ENCODE assay signal across 19 cellular contexts in the genomic region with DNA sequence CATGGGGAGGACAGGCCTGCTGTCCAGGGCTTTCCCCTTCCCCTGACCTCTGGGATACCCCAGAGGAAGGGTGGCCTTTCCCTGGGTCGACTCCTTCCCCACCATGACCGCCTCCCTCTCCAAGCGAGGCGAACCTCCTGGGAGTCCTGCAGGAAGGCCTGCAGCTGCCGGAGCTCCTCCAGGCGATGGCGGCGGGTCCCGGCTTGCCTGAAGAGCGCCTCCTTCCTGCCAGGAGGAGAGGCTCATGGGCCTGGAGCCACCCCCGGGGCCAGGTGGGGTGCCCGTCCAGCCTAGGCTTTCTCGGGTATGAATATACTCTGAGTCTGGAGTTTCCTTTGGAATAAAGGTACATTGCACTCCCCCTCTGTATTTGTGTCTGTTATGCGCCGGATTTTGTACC.
"Had no signal": no experiment of that assay in that cellular context is flagged by ENCODE, and none has a peak within 500 bp of the region (broad histone marks: within the 10 kb centered on the region; RNA-seq: fewer than 3 reads in every experiment).

No MANE protein-coding gene starts in this region.

- FAIRE-seq: colon, frontal cortex had no signal

- H3K4me1 Mint-ChIP-seq: naive B cell had no signal

- H3K27ac Mint-ChIP-seq: dendritic cell treated with granulocyte-macrophage colony-stimulating factor and Interleukin-4, amounts not matched to agents 40 ng/mL and 50 ng/mL, for 4 days; naive B cell; nephron had no signal

- H3K4me3 Mint-ChIP-seq: dendritic cell treated with granulocyte-macrophage colony-stimulating factor and Interleukin-4, amounts not matched to agents 40 ng/mL and 50 ng/mL, for 4 days; effector memory CD8-positive, alpha-beta T cell; naive B cell; nephron had no signal

- H3K27ac ChIP-seq: heart left ventricle, sigmoid colon, skin epidermis, suprapubic skin, thyroid gland, upper lobe of left lung, uterus had no signal

- H3K9me3 Mint-ChIP-seq: dendritic cell treated with granulocyte-macrophage colony-stimulating factor and Interleukin-4, amounts not matched to agents 40 ng/mL and 50 ng/mL, for 4 days; effector memory CD8-positive, alpha-beta T cell; naive B cell; nephron had no signal

- ATAC-seq: effector memory CD8-positive, alpha-beta T cell; heart left ventricle; stimulated activated naive CD8-positive, alpha-beta T cell treated with anti-CD3 and anti-CD28 coated beads, Interleukin-15, Interleukin-2, amounts not matched to agents 100 U/mL and 50 U/mL, for 24 hours had no signal

- H3K36me3 Mint-ChIP-seq: naive B cell had no signal

- H3K9me3 ChIP-seq: heart left ventricle, sigmoid colon, suprapubic skin, thyroid gland, upper lobe of left lung, uterus had no signal

- H3K27me3 Mint-ChIP-seq: effector memory CD8-positive, alpha-beta T cell; naive B cell had no signal

- H3K27me3 ChIP-seq: suprapubic skin, thyroid gland, upper lobe of left lung, uterus had no signal

- H3K36me3 ChIP-seq: heart left ventricle, sigmoid colon, suprapubic skin, thyroid gland, upper lobe of left lung, uterus had no signal

- H3K4me3 ChIP-seq: heart left ventricle, sigmoid colon, skin epidermis, suprapubic skin, thyroid gland, upper lobe of left lung, uterus had no signal

- H3K4me1 ChIP-seq: heart left ventricle, sigmoid colon, uterus had no signal

- DNase-seq: effector memory CD8-positive, alpha-beta T cell; erythroblast; heart left ventricle; hippocampal formation; kidney glomerular epithelial cell; mesendoderm; naive B cell; posterior cingulate gyrus; sigmoid colon; stimulated activated naive CD8-positive, alpha-beta T cell treated with anti-CD3 and anti-CD28 coated beads, Interleukin-15, Interleukin-2, amounts not matched to agents 100 U/mL and 50 U/mL, for 24 hours; thyroid gland; uterus had no signal
